Comparison of ENCODE assay signal across 8 cellular contexts in genomic region chr19:35114656-35115537, GRCh38. TPM values are rescaled to one million over a fixed set of nuclear protein-coding genes. Genes with fewer than 3 reads are reported as not detected.
DNase-seq lines count a peak whose midpoint lies in the region; ATAC-seq and TF ChIP-seq lines count a peak whose summit lies in the region.

No MANE protein-coding gene starts in this region.

- no peak overlapping the region for H3K27ac Mint-ChIP-seq in progenitor cell of endocrine pancreas

- TF ChIP-seq CTCF in C4-2B (conservative IDR thresholded peaks at IDR 0.05) (peak; percentile 96), HL-60 (IDR thresholded peaks at IDR 0.05; ENCODE audit: insufficient read depth, low read length) (peak; percentile 66), ascending aorta (IDR thresholded peaks at IDR 0.05) (peak; percentile 93 to 99 (median 98)), right atrium auricular region (IDR thresholded peaks at IDR 0.05) (peak; percentile 97 to 98), progenitor cell of endocrine pancreas (IDR thresholded peaks at IDR 0.05; ENCODE audit: unreplicated experiment) (peak; percentile 97), upper lobe of left lung (IDR thresholded peaks at IDR 0.05) (peak; percentile 90 to 95 (median 94))

- H3K36me3 ChIP-seq in ascending aorta (no peaks in the 10 kb centered on the region), right atrium auricular region (no peaks in the 10 kb centered on the region), upper lobe of left lung (no peaks in the 10 kb centered on the region)

- intact Hi-C loops in ascending aorta (cut with DNase I): loop anchor here (1.0 to 2.0 kb wide), 3 partner anchors 9 to 154 kb away; partner anchors contain the start of genes LGI4 and USF2

- WGBS in upper lobe of left lung, 2 donors: 13 to 17% methylated on average over 24 to 27 of the region's 27 CpGs

- peaks cover 30% of the 10 kb centered on the region for H3K4me1 Mint-ChIP-seq in progenitor cell of endocrine pancreas (ENCODE audit: low read depth)

- peak overlapping the region; percentile 43; the same call in 1 of the 2 replicates for H3K27ac ChIP-seq in C4-2B
- H3K27ac ChIP-seq in HL-60 (replicated peaks): no peak overlapping the region
- no peak overlapping the region for H3K27ac ChIP-seq in ascending aorta
- peak overlapping the region in 1 of 2 donors; percentile 15 for H3K27ac ChIP-seq in right atrium auricular region
- H3K27ac ChIP-seq in upper lobe of left lung: peak overlapping the region; percentile 80 to 87 (median 84)

- ATAC-seq in upper lobe of left lung (ENCODE audit: low FRiP score in 2 of 2): peak; percentile 80 to 88
- no peak for ATAC-seq in HG03095 (IDR thresholded peaks at IDR 0.05; ENCODE audit: unreplicated experiment)

- TF ChIP-seq EP300 in upper lobe of left lung (IDR thresholded peaks at IDR 0.05): no peak

- H3K4me3 ChIP-seq in HL-60 (replicated peaks; ENCODE audit: insufficient read depth, low read length): no peak overlapping the region
- peak overlapping the region; percentile 10 to 55 for H3K4me3 ChIP-seq in ascending aorta
- H3K4me3 ChIP-seq in right atrium auricular region: peak overlapping the region; percentile 27 to 39
- H3K4me3 ChIP-seq in upper lobe of left lung: peak overlapping the region in 3 of 4 donors; percentile 29 to 52 (median 46)

- H3K27me3 ChIP-seq in HL-60 (ENCODE audit: insufficient read depth, poor library complexity, severe bottlenecking): no peaks in the 10 kb centered on the region
- no peaks in the 10 kb centered on the region for H3K27me3 ChIP-seq in ascending aorta
- H3K27me3 ChIP-seq in right atrium auricular region: no peaks in the 10 kb centered on the region
- H3K27me3 ChIP-seq in upper lobe of left lung: no peaks in the 10 kb centered on the region

- no peaks in the 10 kb centered on the region for H3K9me3 ChIP-seq in ascending aorta
- H3K9me3 ChIP-seq in right atrium auricular region: no peaks in the 10 kb centered on the region
- no peaks in the 10 kb centered on the region for H3K9me3 ChIP-seq in upper lobe of left lung

- H3K4me1 ChIP-seq in ascending aorta: peaks cover 4 to 6% of the 10 kb centered on the region in 2 donors
- H3K4me1 ChIP-seq in right atrium auricular region: peaks cover 0 to 12% of the 10 kb centered on the region in 2 donors
- H3K4me1 ChIP-seq in upper lobe of left lung: peaks cover 11 to 34% (median 19%) of the 10 kb centered on the region in 4 donors

- peak overlapping the region; percentile 38 for H3K4me3 Mint-ChIP-seq in progenitor cell of endocrine pancreas (ENCODE audit: low read depth)

- peaks cover 14% of the 10 kb centered on the region for H3K27me3 Mint-ChIP-seq in progenitor cell of endocrine pancreas

- H3K36me3 Mint-ChIP-seq in progenitor cell of endocrine pancreas (ENCODE audit: insufficient read depth): no peaks in the 10 kb centered on the region

- peak in 1 of 4 donors; percentile 47 for TF ChIP-seq POLR2A in upper lobe of left lung (IDR thresholded peaks at IDR 0.05)

- DNase-seq in HL-60 (ENCODE audit: low read depth in 1 of 2, low spot score in 1 of 2) (peak in 1 of 2 experiments; percentile 15), T-helper 1 cell (peak in 4 of 5 donors; percentile 41 to 56 (median 44)), ascending aorta (ENCODE audit: low spot score in 2 of 2) (peak in 1 of 2 donors; percentile 80), right atrium auricular region (ENCODE audit: low spot score) (no peak), progenitor cell of endocrine pancreas (ENCODE audit: low spot score, unreplicated experiment) (peak; percentile 75), upper lobe of left lung (peak; percentile 59 to 75)

- H3K9me3 Mint-ChIP-seq in progenitor cell of endocrine pancreas (ENCODE audit: low read depth): no peaks in the 10 kb centered on the region

RNA-seq across cellular contexts. Expression of gene FXYD3, which starts 0.7 kb away (rescaled TPM):
- not detected for total RNA-seq in ascending aorta
- 1 to 10 TPM in 1 of 2 donors, under 1 TPM in 1; 0.98 to 1.6 TPM for total RNA-seq in right atrium auricular region
- total RNA-seq in progenitor cell of endocrine pancreas: 14.2 and 17.3 TPM in 2 replicates
- total RNA-seq in upper lobe of left lung: 100 to 1,000 TPM in 5 of 6 donors, 10 to 100 TPM in 1; 94.3 to 236 (median 195) TPM

RNA-seq across cellular contexts. Expression of gene LGI4, which starts 20.0 kb away (rescaled TPM):
- total RNA-seq in ascending aorta: 59.3 TPM
- 10 to 100 TPM; 10.9 to 42.5 TPM for total RNA-seq in right atrium auricular region
- 0.20 TPM in 1 of 2 replicates, not detected in the other for total RNA-seq in progenitor cell of endocrine pancreas
- 10 to 100 TPM in 2 of 6 donors, 1 to 10 TPM in 4; 3.3 to 25.3 (median 7.1) TPM for total RNA-seq in upper lobe of left lung

RNA-seq across cellular contexts. Expression of gene FXYD1, which starts 23.7 kb away (rescaled TPM):
- total RNA-seq in ascending aorta (34.8 TPM), right atrium auricular region (100 to 1,000 TPM; 166 to 175 TPM), progenitor cell of endocrine pancreas (not detected in 2 replicates), upper lobe of left lung (10 to 100 TPM in 4 of 6 donors, 1 to 10 TPM in 2; 3.8 to 64.9 (median 25.2) TPM)

RNA-seq across cellular contexts. Expression of gene FXYD7, which starts 28.2 kb away (rescaled TPM):
- total RNA-seq in ascending aorta (not detected), right atrium auricular region (not detected), progenitor cell of endocrine pancreas (not detected in 2 replicates), upper lobe of left lung (under 1 TPM in 1 of 6 donors, not detected in 5; 0.34 TPM)

RNA-seq across cellular contexts. Expression of gene FXYD5, which starts 39.6 kb away (rescaled TPM):
- 138 TPM for total RNA-seq in ascending aorta
- total RNA-seq in right atrium auricular region: 10 to 100 TPM; 31.3 to 77.7 TPM
- total RNA-seq in progenitor cell of endocrine pancreas: 0.62 and 1.2 TPM in 2 replicates
- total RNA-seq in upper lobe of left lung: 100 to 1,000 TPM in 2 of 6 donors, 10 to 100 TPM in 4; 40.4 to 153 (median 91.8) TPM

Comparison
In these comparisons a context has a peak if more than half of its experiments do, and no peak if none do; other contexts are left out.
1. H3K27ac ChIP-seq: peak in C4-2B (single experiment) and upper lobe of left lung (4 of 4); none in HL-60 (single experiment) and ascending aorta (0 of 2).
2. Peak in every context shown above with its lines, with median percentiles within 50 percentile points of each other: CTCF ChIP-seq.